20 cellular contexts compared by ENCODE assay signal in genomic region chr4:30617836-30618235, GRCh38.
DNase-seq lines count a peak whose midpoint lies in the region; ATAC-seq, FAIRE-seq and TF ChIP-seq lines count a peak whose summit lies in the region.
"Had no signal": no experiment of that assay in that cellular context is flagged by ENCODE, and none has a peak within 500 bp of the region (broad histone marks: within the 10 kb centered on the region; RNA-seq: fewer than 3 reads in every experiment).

No MANE protein-coding gene starts in this region.

- H3K4me1 ChIP-seq in BE2C (no peaks in the 10 kb centered on the region), Peyer's patch (no peaks in the 10 kb centered on the region)

- peak; percentile 95 for ATAC-seq in left colon
- ATAC-seq in activated CD8-positive, alpha-beta T cell treated with anti-CD3 and anti-CD28 coated beads for 36 hours, result no peak
- ATAC-seq: CD8-positive, alpha-beta T cell had no signal

- POLR2A ChIA-PET in activated CD8-positive, alpha-beta T cell treated with anti-CD3 and anti-CD28 coated beads for 36 hours (lab: Charles Lee), result no interaction called here

- H3K4me3 Mint-ChIP-seq in activated CD8-positive, alpha-beta T cell treated with anti-CD3 and anti-CD28 coated beads for 36 hours, result no peak overlapping the region
- H3K4me3 Mint-ChIP-seq: CD4-positive, CD25-positive, alpha-beta regulatory T cell; CD8-positive, alpha-beta T cell had no signal

- H3K27me3 Mint-ChIP-seq in activated CD8-positive, alpha-beta T cell treated with anti-CD3 and anti-CD28 coated beads for 36 hours, result no peaks in the 10 kb centered on the region
- H3K27me3 Mint-ChIP-seq: CD4-positive, CD25-positive, alpha-beta regulatory T cell had no signal

- H3K36me3 ChIP-seq in BE2C, result no peaks in the 10 kb centered on the region
- no peaks in the 10 kb centered on the region for H3K36me3 ChIP-seq in Peyer's patch
- H3K36me3 ChIP-seq: BLaER1 had no signal

- no peak overlapping the region for H3K4me3 ChIP-seq in epithelial cell of esophagus (ENCODE audit: low read length)
- no peak overlapping the region for H3K4me3 ChIP-seq in BE2C (ENCODE audit: low read depth, low read length)
- no peak overlapping the region for H3K4me3 ChIP-seq in Peyer's patch
- H3K4me3 ChIP-seq: BLaER1, GM12878, GM23248 had no signal

- no peaks in the 10 kb centered on the region for H3K4me1 Mint-ChIP-seq in activated CD8-positive, alpha-beta T cell treated with anti-CD3 and anti-CD28 coated beads for 36 hours (ENCODE audit: low read depth)
- H3K4me1 Mint-ChIP-seq: CD4-positive, CD25-positive, alpha-beta regulatory T cell had no signal

- H3K9me3 ChIP-seq in BE2C (no peaks in the 10 kb centered on the region; the same call in 1 of the 2 replicates), Peyer's patch (no peaks in the 10 kb centered on the region)
- H3K9me3 ChIP-seq: BLaER1, Caco-2 had no signal

- H3K27ac Mint-ChIP-seq in activated CD8-positive, alpha-beta T cell treated with anti-CD3 and anti-CD28 coated beads for 36 hours, result no peak overlapping the region
- H3K27ac Mint-ChIP-seq: CD4-positive, CD25-positive, alpha-beta regulatory T cell; CD8-positive, alpha-beta T cell had no signal

- DNase-seq in epithelial cell of esophagus (ENCODE audit: low read depth), result peak; percentile 54
- no peak for DNase-seq in left colon
- no peak for DNase-seq in urothelium cell line (ENCODE audit: low spot score)
- DNase-seq in BE2C, result no peak
- no peak for DNase-seq in activated CD8-positive, alpha-beta T cell treated with anti-CD3 and anti-CD28 coated beads for 36 hours
- DNase-seq in Peyer's patch, result no peak
- DNase-seq: Caco-2; CD4-positive, CD25-positive, alpha-beta regulatory T cell; CD8-positive, alpha-beta T cell; DMS153; DND-41; GM23248; H7; HCEC 1CT had no signal

- H3K27ac ChIP-seq in Peyer's patch, result no peak overlapping the region
- H3K27ac ChIP-seq: BLaER1, C4-2B, GM23248 had no signal

- H3K27me3 ChIP-seq in BE2C, result no peaks in the 10 kb centered on the region
- H3K27me3 ChIP-seq in Peyer's patch, result no peaks in the 10 kb centered on the region
- H3K27me3 ChIP-seq: BLaER1 had no signal

- H3K36me3 Mint-ChIP-seq in activated CD8-positive, alpha-beta T cell treated with anti-CD3 and anti-CD28 coated beads for 36 hours (ENCODE audit: low read depth), result no peaks in the 10 kb centered on the region
- H3K36me3 Mint-ChIP-seq: CD4-positive, CD25-positive, alpha-beta regulatory T cell; CD8-positive, alpha-beta T cell had no signal

- CTCF ChIA-PET in activated CD8-positive, alpha-beta T cell treated with anti-CD3 and anti-CD28 coated beads for 36 hours (lab: Charles Lee), result no interaction called here

- intact Hi-C loops in left colon (cut with DNase I, micrococcal nuclease), result no loop called here
- intact Hi-C loops in activated CD8-positive, alpha-beta T cell treated with anti-CD3 and anti-CD28 coated beads for 36 hours (cut with micrococcal nuclease), result no loop called here

- TF ChIP-seq POLR2A in Peyer's patch (IDR thresholded peaks at IDR 0.05), result no peak

- peak; percentile 74 for FAIRE-seq in urothelium cell line (lab: Jason Lieb, UNC)
- FAIRE-seq: G401.6, GM12878, GM19239, H1 had no signal

- TF ChIP-seq CTCF in epithelial cell of esophagus (IDR thresholded peaks at IDR 0.05; ENCODE audit: insufficient read depth, low read depth, low read length, missing control alignments), result no peak
- TF ChIP-seq CTCF in BE2C (IDR thresholded peaks at IDR 0.05; ENCODE audit: low read depth, low read length), result no peak
- no peak for TF ChIP-seq CTCF in activated CD8-positive, alpha-beta T cell treated with anti-CD3 and anti-CD28 coated beads for 36 hours (IDR thresholded peaks at IDR 0.05)
- TF ChIP-seq CTCF in Peyer's patch (IDR thresholded peaks at IDR 0.05), result no peak

- H3K9me3 Mint-ChIP-seq in activated CD8-positive, alpha-beta T cell treated with anti-CD3 and anti-CD28 coated beads for 36 hours, result peaks cover 6% of the 10 kb centered on the region
